ENCODE assay signal across 34 cellular contexts in genomic region chr10:107398115-107398514, GRCh38.
"Had no signal": no experiment of that assay in that cellular context is flagged by ENCODE, and none has a peak within 500 bp of the region (broad histone marks: within the 10 kb centered on the region; RNA-seq: fewer than 3 reads in every experiment).

No MANE protein-coding gene starts in this region.

- H3K27ac ChIP-seq: adrenal gland, ascending aorta, body of pancreas, brain microvascular endothelial cell, breast epithelium, cardiac muscle cell had no signal

- DNase-seq: activated effector memory CD4-positive, alpha-beta T cell treated with anti-CD3 and anti-CD28 coated beads, Interleukin-2, amount 50 U/mL, for 16 hours; activated effector memory CD4-positive, alpha-beta T cell treated with Interleukin-2 at 50 U/mL for 16 hours; activated gamma-delta T cell; activated gamma-delta T cell treated with Interleukin-2 at 50 U/mL for 16 hours; activated naive CD4-positive, alpha-beta T cell; activated naive CD4-positive, alpha-beta T cell treated with anti-CD3 and anti-CD28 coated beads for 36 hours; activated naive CD4-positive, alpha-beta T cell treated with anti-CD3 and anti-CD28 coated beads, Interleukin-2, amount 10 ng/mL, durations not matched to agents 7 days and 5 days; activated naive CD4-positive, alpha-beta T cell treated with anti-CD3 and anti-CD28 coated beads, Interleukin-2, amount 50 U/mL, for 16 hours; activated naive CD4-positive, alpha-beta T cell treated with Interleukin-2 at 50 U/mL for 16 hours; activated naive CD8-positive, alpha-beta T cell treated with anti-CD3 and anti-CD28 coated beads for 36 hours; activated naive CD8-positive, alpha-beta T cell treated with anti-CD3 and anti-CD28 coated beads, Interleukin-2, amount 10 ng/mL, durations not matched to agents 7 days and 5 days; activated naive CD8-positive, alpha-beta T cell treated with anti-CD3 and anti-CD28 coated beads, Interleukin-2, amount 50 U/mL, for 24 hours; activated T-cell treated with anti-CD3 and anti-CD28 coated beads, Interleukin-2, amount 50 U/mL, for 1 hour; activated T-cell treated with anti-CD3 and anti-CD28 coated beads, Interleukin-2, amount 50 U/mL, for 24 hours; activated T-cell treated with anti-CD3 and anti-CD28 coated beads, Interleukin-2, amount 50 U/mL, for 4 hours; activated T-cell treated with anti-CD3 and anti-CD28 coated beads, Interleukin-2, amount 50 U/mL, for 48 hours; activated T-cell treated with anti-CD3 and anti-CD28 coated beads, Interleukin-2, amount 50 U/mL, for 72 hours; adrenal gland; amniotic stem cell; amygdala; anterior cingulate cortex; aorta; body of pancreas; brain microvascular endothelial cell; caudate nucleus; central memory CD4-positive, alpha-beta T cell; cerebellar nuclear complex had no signal

- H3K9me3 ChIP-seq: adrenal gland, ascending aorta, body of pancreas, breast epithelium had no signal

- ATAC-seq: activated naive CD4-positive, alpha-beta T cell treated with anti-CD3 and anti-CD28 coated beads, Interleukin-2, amount 50 U/mL, for 72 hours; activated naive CD8-positive, alpha-beta T cell treated with anti-CD3 and anti-CD28 coated beads, Interleukin-2, amount 50 U/mL, for 24 hours; activated T-cell treated with anti-CD3 and anti-CD28 coated beads, Interleukin-2, amount 50 U/mL, for 4 hours; activated T-cell treated with anti-CD3 and anti-CD28 coated beads, Interleukin-2, amount 50 U/mL, for 72 hours; activated T-helper 17 cell treated with anti-CD3 and anti-CD28 coated beads, Interleukin-2, amount 50 U/mL, for 72 hours; body of pancreas had no signal

- FAIRE-seq: astrocyte, bronchial epithelial cell had no signal

- H3K36me3 ChIP-seq: adrenal gland, ascending aorta, brain microvascular endothelial cell, breast epithelium, cardiac muscle cell had no signal

- H3K4me3 ChIP-seq: adrenal gland, ascending aorta, body of pancreas, breast epithelium, cardiac muscle cell had no signal

- H3K27me3 ChIP-seq: adrenal gland, ascending aorta, body of pancreas, brain microvascular endothelial cell, breast epithelium, cardiac muscle cell had no signal

- H3K4me1 ChIP-seq: adrenal gland, ascending aorta, body of pancreas, breast epithelium had no signal
